8 cellular contexts compared by ENCODE assay signal in the genomic region with DNA sequence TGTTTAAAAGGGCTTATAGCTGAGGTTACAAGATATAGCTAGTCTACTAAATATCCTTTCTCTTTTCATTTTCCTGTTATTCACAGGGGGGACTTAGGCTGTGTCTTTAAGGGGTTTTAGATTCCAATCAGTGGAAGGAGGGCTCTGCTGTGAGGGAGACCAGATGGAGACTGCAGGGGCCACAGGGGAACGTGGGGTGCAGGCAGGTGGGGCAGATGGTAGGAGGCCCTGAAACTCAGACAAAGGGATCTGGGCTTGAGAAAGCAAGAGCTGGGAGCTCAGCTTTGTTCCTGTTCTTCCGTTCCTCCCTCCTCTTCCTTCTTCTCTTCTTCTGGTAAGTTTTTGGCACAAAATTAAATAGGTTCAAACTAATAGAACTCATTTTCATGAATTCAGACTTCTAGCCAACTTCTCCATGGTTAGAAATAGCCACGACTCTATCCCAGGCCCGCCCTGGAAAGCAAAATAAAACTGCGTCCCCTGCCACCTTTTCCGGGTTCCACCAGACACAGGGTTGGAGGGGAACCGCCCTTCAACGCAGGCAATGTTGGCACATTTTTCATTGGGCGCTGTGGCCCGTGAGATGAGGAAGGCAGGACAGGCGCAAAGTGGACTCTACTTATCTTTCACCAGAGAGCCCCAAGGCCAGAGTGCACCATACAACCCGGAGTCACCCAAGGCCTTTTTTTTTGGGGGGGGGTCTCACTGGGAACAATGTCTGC. TPM values are rescaled to one million over a fixed set of nuclear protein-coding genes. Genes with fewer than 3 reads are reported as not detected.
DNase-seq lines count a peak whose midpoint lies in the region; ATAC-seq lines count a peak whose summit lies in the region.

No MANE protein-coding gene starts in this region.

- H3K36me3 Mint-ChIP-seq in activated CD8-positive, alpha-beta memory T cell treated with anti-CD3 and anti-CD28 coated beads, Interleukin-2, amount 10 ng/mL, durations not matched to agents 7 days and 5 days: peaks cover 26% of the 10 kb centered on the region

- H3K4me3 Mint-ChIP-seq in activated CD8-positive, alpha-beta memory T cell treated with anti-CD3 and anti-CD28 coated beads, Interleukin-2, amount 10 ng/mL, durations not matched to agents 7 days and 5 days: peak overlapping the region; percentile 95

- peaks cover 48% of the 10 kb centered on the region for H3K4me1 Mint-ChIP-seq in activated CD8-positive, alpha-beta memory T cell treated with anti-CD3 and anti-CD28 coated beads, Interleukin-2, amount 10 ng/mL, durations not matched to agents 7 days and 5 days

- H3K27ac Mint-ChIP-seq in activated CD8-positive, alpha-beta memory T cell treated with anti-CD3 and anti-CD28 coated beads, Interleukin-2, amount 10 ng/mL, durations not matched to agents 7 days and 5 days: peak overlapping the region; percentile 96

- peak; percentile 11 for ATAC-seq in activated CD8-positive, alpha-beta memory T cell treated with anti-CD3 and anti-CD28 coated beads, Interleukin-2, amount 10 ng/mL, durations not matched to agents 7 days and 5 days
- ATAC-seq in HG03280 (IDR thresholded peaks at IDR 0.05; ENCODE audit: unreplicated experiment) (no peak), HG02973 (IDR thresholded peaks at IDR 0.05; ENCODE audit: unreplicated experiment) (no peak)

- DNase-seq in activated CD4-positive, CD25-positive, alpha-beta regulatory T cell (lab: John Stamatoyannopoulos, UW): peak in 3 of 4 experiments; percentile 1 to 7 (median 6)
- no peak for DNase-seq in activated CD4-positive, CD25-positive, alpha-beta regulatory T cell treated with anti-CD3 and anti-CD28 coated beads, Interleukin-2, amount 50 U/mL, for 72 hours
- DNase-seq in activated CD8-positive, alpha-beta memory T cell treated with anti-CD3 and anti-CD28 coated beads, Interleukin-2, amount 10 ng/mL, durations not matched to agents 7 days and 5 days: peak; percentile 67
- no peak for DNase-seq in NCI-H1092 treated with DMSO at 0.1 percent for 48 hours (lab: John Stamatoyannopoulos, UW)

- H3K27ac ChIP-seq in layer of hippocampus (ENCODE audit: low read depth, low read length) (peak overlapping the region; percentile 12), temporal lobe (ENCODE audit: low read depth, low read length) (peak overlapping the region; percentile 44)

- no peaks in the 10 kb centered on the region for H3K27me3 Mint-ChIP-seq in activated CD8-positive, alpha-beta memory T cell treated with anti-CD3 and anti-CD28 coated beads, Interleukin-2, amount 10 ng/mL, durations not matched to agents 7 days and 5 days

- CTCF ChIA-PET in activated CD8-positive, alpha-beta memory T cell treated with anti-CD3 and anti-CD28 coated beads, Interleukin-2, amount 10 ng/mL, durations not matched to agents 7 days and 5 days (lab: Charles Lee): interaction anchor here (1.5 to 17.0 kb wide), 3 partner anchors 18 to 121 kb away, joined by 4 to 206 read pairs (median 10); no protein-coding TSS in a partner anchor

- no peaks in the 10 kb centered on the region for H3K27me3 ChIP-seq in layer of hippocampus (ENCODE audit: control insufficient read depth, insufficient read depth, low read length)

- H3K9me3 Mint-ChIP-seq in activated CD8-positive, alpha-beta memory T cell treated with anti-CD3 and anti-CD28 coated beads, Interleukin-2, amount 10 ng/mL, durations not matched to agents 7 days and 5 days (ENCODE audit: low read depth): no peaks in the 10 kb centered on the region

RNA-seq across cellular contexts. Expression of a gene that starts 3.5 kb away (rescaled TPM):
- 1,000 to 10,000 TPM; 6,072 to 7,639 TPM for total RNA-seq in activated CD8-positive, alpha-beta memory T cell treated with anti-CD3 and anti-CD28 coated beads, Interleukin-2, amount 10 ng/mL, durations not matched to agents 7 days and 5 days
- 2,203 TPM for total RNA-seq in temporal lobe

Comparison
In these comparisons a context has a peak if more than half of its experiments do, and no peak if none do; other contexts are left out.
1. DNase-seq: peak in activated CD4-positive, CD25-positive, alpha-beta regulatory T cell (3 of 4) and activated CD8-positive, alpha-beta memory T cell treated with anti-CD3 and anti-CD28 coated beads, Interleukin-2, amount 10 ng/mL, durations not matched to agents 7 days and 5 days (single experiment); none in activated CD4-positive, CD25-positive, alpha-beta regulatory T cell treated with anti-CD3 and anti-CD28 coated beads, Interleukin-2, amount 50 U/mL, for 72 hours (single experiment) and NCI-H1092 treated with DMSO at 0.1 percent for 48 hours (single experiment).